In genomic region chr17:791807-792206, GRCh38 we compare ENCODE assay signal across 22 cellular contexts. TPM values are rescaled to one million over a fixed set of nuclear protein-coding genes. Genes with fewer than 3 reads are reported as not detected.
DNase-seq lines count a peak whose midpoint lies in the region; ATAC-seq and TF ChIP-seq lines count a peak whose summit lies in the region.
"Had no signal": no experiment of that assay in that cellular context is flagged by ENCODE, and none has a peak within 500 bp of the region (broad histone marks: within the 10 kb centered on the region; RNA-seq: fewer than 3 reads in every experiment).

No MANE protein-coding gene starts in this region.

- H3K4me3 ChIP-seq in HCT116 (replicated peaks in 1 of 2; ENCODE audit: low read depth in 1 of 2, low read length in 2 of 2) (no peak overlapping the region), RWPE2 (ENCODE audit: severe bottlenecking) (no peak overlapping the region), esophagus (ENCODE audit: low read depth in 1 of 2, low read length in 2 of 2) (no peak overlapping the region), neutrophil (ENCODE audit: low read depth in 1 of 2, low read length in 1 of 2) (no peak overlapping the region)
- H3K4me3 ChIP-seq: skin epidermis had no signal

- no peaks in the 10 kb centered on the region for H3K9me2 ChIP-seq in HCT116 (ENCODE audit: insufficient read depth)

- peaks cover 8 to 34% of the 10 kb centered on the region in 2 experiments; a peak in 3 of 4 replicates for H3K36me3 ChIP-seq in HCT116 (ENCODE audit: control insufficient read depth in 1 of 2, insufficient read depth in 2 of 2, low read length in 2 of 2)
- peaks cover 32% of the 10 kb centered on the region for H3K36me3 ChIP-seq in RWPE2 (ENCODE audit: low read depth)
- H3K36me3 ChIP-seq in esophagus (ENCODE audit: control insufficient read depth in 2 of 2, insufficient read depth in 2 of 2, low read length in 1 of 2), result peaks cover 5 to 17% of the 10 kb centered on the region in 2 donors
- peaks cover 38% of the 10 kb centered on the region for H3K36me3 ChIP-seq in neutrophil

- intact Hi-C loops in HCT116 (cut with micrococcal nuclease), result no loop called here

- peaks cover 27% of the 10 kb centered on the region for H3K9me3 Mint-ChIP-seq in glutamatergic neuron (ENCODE audit: unreplicated experiment)
- H3K9me3 Mint-ChIP-seq: CD8-positive, alpha-beta memory T cell; naive thymus-derived CD4-positive, alpha-beta T cell; stimulated activated naive CD8-positive, alpha-beta T cell treated with anti-CD3 and anti-CD28 coated beads, Interleukin-15, Interleukin-2, amounts not matched to agents 100 ng/mL and 50 ng/mL, for 24 hours had no signal

- peaks cover 4% of the 10 kb centered on the region for H3K36me3 Mint-ChIP-seq in glutamatergic neuron (ENCODE audit: unreplicated experiment)

- peaks cover 9% of the 10 kb centered on the region for H3K27me3 Mint-ChIP-seq in glutamatergic neuron (ENCODE audit: unreplicated experiment)
- H3K27me3 Mint-ChIP-seq: CD8-positive, alpha-beta memory T cell; naive thymus-derived CD4-positive, alpha-beta T cell; stimulated activated naive CD8-positive, alpha-beta T cell treated with anti-CD3 and anti-CD28 coated beads, Interleukin-15, Interleukin-2, amounts not matched to agents 100 ng/mL and 50 ng/mL, for 24 hours had no signal

- no peak for TF ChIP-seq CTCF in HCT116 (IDR thresholded peaks at IDR 0.05 in 2 of 3, conservative IDR thresholded peaks at IDR 0.05 in 1 of 3; ENCODE audit: borderline replicate concordance in 1 of 3, insufficient read depth in 1 of 3, low read depth in 2 of 3, low read length in 2 of 3)
- TF ChIP-seq CTCF in RWPE2 (IDR thresholded peaks at IDR 0.05; ENCODE audit: poor library complexity, severe bottlenecking), result no peak
- TF ChIP-seq CTCF in neutrophil (IDR thresholded peaks at IDR 0.05), result no peak
- no peak for TF ChIP-seq CTCF in glutamatergic neuron (IDR thresholded peaks at IDR 0.05; ENCODE audit: partially characterized antibody, unreplicated experiment)

- ATAC-seq in HCT116, result no peak
- ATAC-seq in RWPE2 (ENCODE audit: low read depth), result no peak
- ATAC-seq: left ventricle myocardium superior; naive thymus-derived CD4-positive, alpha-beta T cell; Panc1 had no signal

- no peak for DNase-seq in HCT116 (ENCODE audit: low read depth, low spot score)
- no peak for DNase-seq in RWPE2 (ENCODE audit: low spot score)
- DNase-seq in activated naive CD4-positive, alpha-beta T cell (lab: John Stamatoyannopoulos, UW), result no peak
- no peak for DNase-seq in glutamatergic neuron
- no peak for DNase-seq in cerebellum (ENCODE audit: low spot score)
- DNase-seq: activated CD4-positive, alpha-beta T cell treated with anti-CD3 and anti-CD28 coated beads, Interleukin-2, amount 50 U/mL, for 48 hours; activated CD4-positive, CD25-positive, alpha-beta regulatory T cell treated with anti-CD3 and anti-CD28 coated beads, Interleukin-2, amount 50 U/mL, for 72 hours; activated naive CD4-positive, alpha-beta T cell treated with Interleukin-2 at 50 U/mL for 16 hours; CD8-positive, alpha-beta memory T cell; cerebellar nuclear complex; left ventricle myocardium superior; naive thymus-derived CD4-positive, alpha-beta T cell; NCI-H1436 treated with DMSO at 0.1 percent for 48 hours; NCI-H2081 treated with DMSO at 0.1 percent for 48 hours; NCI-H345; SIG-M5 had no signal

- H3K27ac Mint-ChIP-seq in glutamatergic neuron (ENCODE audit: unreplicated experiment), result no peak overlapping the region
- H3K27ac Mint-ChIP-seq: stimulated activated naive CD8-positive, alpha-beta T cell treated with anti-CD3 and anti-CD28 coated beads, Interleukin-15, Interleukin-2, amounts not matched to agents 100 ng/mL and 50 ng/mL, for 24 hours had no signal

- H3K4me3 Mint-ChIP-seq in glutamatergic neuron (ENCODE audit: unreplicated experiment), result no peak overlapping the region
- H3K4me3 Mint-ChIP-seq: naive thymus-derived CD4-positive, alpha-beta T cell; stimulated activated naive CD8-positive, alpha-beta T cell treated with anti-CD3 and anti-CD28 coated beads, Interleukin-15, Interleukin-2, amounts not matched to agents 100 ng/mL and 50 ng/mL, for 24 hours had no signal

- TF ChIP-seq POLR2A in HCT116 (IDR thresholded peaks at IDR 0.05; ENCODE audit: borderline replicate concordance, extremely low read depth, insufficient read depth, insufficient read length), result no peak

- POLR2A ChIA-PET in HCT116 (lab: Charles Lee), result interaction anchor here (1.1 kb wide), 1 partner anchor 189 kb away, joined by 3 read pairs; no protein-coding TSS in a partner anchor

- H2AFZ ChIP-seq in HCT116 (ENCODE audit: low read depth, low read length, poor library complexity, severe bottlenecking), result no peak overlapping the region

- H3K9me3 ChIP-seq in HCT116 (ENCODE audit: control insufficient read depth in 1 of 2, insufficient read depth in 1 of 2, low read depth in 1 of 2, low read length in 2 of 2) (no peaks in the 10 kb centered on the region), RWPE2 (ENCODE audit: severe bottlenecking) (no peaks in the 10 kb centered on the region), esophagus (ENCODE audit: control insufficient read depth in 2 of 2, insufficient read depth in 1 of 2, low read depth in 1 of 2, low read length in 1 of 2) (no peaks in the 10 kb centered on the region), neutrophil (no peaks in the 10 kb centered on the region)
- H3K9me3 ChIP-seq: thoracic aorta had no signal

- H3K27ac ChIP-seq in HCT116 (ENCODE audit: low read depth, low read length) (no peak overlapping the region), RWPE2 (ENCODE audit: poor library complexity, severe bottlenecking) (peak overlapping the region; percentile 30), esophagus (ENCODE audit: low read depth in 2 of 2, low read length in 1 of 2) (peak overlapping the region; percentile 36 to 91), neutrophil (peak overlapping the region; percentile 52)

- WGBS in esophagus, 2 donors, result 85 to 88% methylated on average over 19 of the region's 19 CpGs

- no peak overlapping the region for H3K9ac ChIP-seq in HCT116 (ENCODE audit: low read length)

- BruUV-seq in HCT116 (replicated peaks; lab: Mats Ljungman, UMichigan), result TSS peak; percentile 19

- no peak for TF ChIP-seq RAD21 in HCT116 (IDR thresholded peaks at IDR 0.05; ENCODE audit: low read depth)

- H3K4me1 ChIP-seq in HCT116 (ENCODE audit: control insufficient read depth in 1 of 2, insufficient read depth in 2 of 2, low read length in 2 of 2) (peaks cover 0 to 11% of the 10 kb centered on the region in 2 experiments; a peak in 2 of 4 replicates), RWPE2 (ENCODE audit: insufficient read depth, poor library complexity, severe bottlenecking) (peaks cover 12% of the 10 kb centered on the region), esophagus (ENCODE audit: control insufficient read depth in 2 of 2, insufficient read depth in 2 of 2, low read length in 1 of 2) (peaks cover 0 to 9% of the 10 kb centered on the region in 2 donors), neutrophil (ENCODE audit: control insufficient read depth in 1 of 2, insufficient read depth in 1 of 2, low read depth in 1 of 2, low read length in 1 of 2) (peaks cover 9 to 12% of the 10 kb centered on the region in 2 experiments)

- H3K27me3 ChIP-seq in HCT116 (ENCODE audit: insufficient read depth, low read length) (no peaks in the 10 kb centered on the region), RWPE2 (ENCODE audit: insufficient read depth, poor library complexity, severe bottlenecking) (no peaks in the 10 kb centered on the region), esophagus (ENCODE audit: control insufficient read depth in 1 of 2, insufficient read depth in 2 of 2, low read length in 2 of 2) (no peaks in the 10 kb centered on the region), neutrophil (no peaks in the 10 kb centered on the region)

- RAD21 ChIA-PET in HCT116 (lab: Charles Lee; ENCODE audit: low non-redundant PET in 1 of 2, low total read pairs in 2 of 2, uncharacterized antibody in 2 of 2, unreplicated experiment in 2 of 2), result no interaction called here

- H3K79me2 ChIP-seq in HCT116 (ENCODE audit: insufficient read depth, low read length), result peaks cover 24% of the 10 kb centered on the region

- H4K20me1 ChIP-seq in HCT116 (ENCODE audit: insufficient read depth), result no peaks in the 10 kb centered on the region

- H3K4me2 ChIP-seq in HCT116 (ENCODE audit: low read length), result no peak overlapping the region

- CTCF ChIA-PET in HCT116 (lab: Charles Lee), result interaction anchor here (2.1 to 2.5 kb wide), 2 partner anchors 189 to 205 kb away, joined by 7 to 20 read pairs; partner anchors contain the start of gene TIMM22

- H3K4me1 Mint-ChIP-seq in glutamatergic neuron (ENCODE audit: low read depth, unreplicated experiment), result peaks cover 38% of the 10 kb centered on the region

TF ChIP-seq in HCT116, 20 proteins besides CTCF, POLR2A, EP300 and RAD21:
- TF ChIP-seq YY1 (IDR thresholded peaks at IDR 0.05; ENCODE audit: extremely low read depth, insufficient replicate concordance, low read depth, low read length), result no peak
- TF ChIP-seq ZFX (IDR thresholded peaks at IDR 0.05), result no peak

RNA-seq across cellular contexts. Expression of gene MRM3, which starts 9.7 kb away (rescaled TPM):
- total RNA-seq in HCT116 (2021; ENCODE audit: unreplicated experiment), result 32.6 TPM
- 26.2 and 26.4 TPM in 2 replicates for polyA plus RNA-seq in HCT116 (2012)
- 10 to 100 TPM in 1 of 2 donors, 1 to 10 TPM in 1; 7.6 to 14.6 TPM for polyA plus RNA-seq in esophagus
- 11.8 TPM for total RNA-seq in glutamatergic neuron (ENCODE audit: unreplicated experiment)
- total RNA-seq in cerebellum, result 14.2 TPM

RNA-seq across cellular contexts. Expression of gene GLOD4, which starts 9.7 kb away (rescaled TPM):
- total RNA-seq in HCT116 (2021; ENCODE audit: unreplicated experiment) (80.7 TPM), glutamatergic neuron (ENCODE audit: unreplicated experiment) (80.1 TPM), cerebellum (38.2 TPM)
- polyA plus RNA-seq in HCT116 (2012), result 70.6 and 83.4 TPM in 2 replicates
- polyA plus RNA-seq in esophagus, result 10 to 100 TPM; 20.8 to 34.3 TPM

RNA-seq across cellular contexts. Expression of gene GEMIN4, which starts 39.7 kb away (rescaled TPM):
- total RNA-seq in HCT116 (2021; ENCODE audit: unreplicated experiment), result 53.2 TPM
- polyA plus RNA-seq in HCT116 (2012), result 28.6 and 31.0 TPM in 2 replicates
- polyA plus RNA-seq in esophagus, result 10 to 100 TPM in 1 of 2 donors, 1 to 10 TPM in 1; 7.0 to 12.8 TPM
- total RNA-seq in glutamatergic neuron (ENCODE audit: unreplicated experiment), result 19.9 TPM
- 10.5 TPM for total RNA-seq in cerebellum

RNA-seq across cellular contexts. Expression of gene TLCD3A, which starts 59.4 kb away (rescaled TPM):
- 26.0 TPM for total RNA-seq in HCT116 (2021; ENCODE audit: unreplicated experiment)
- 25.2 and 28.6 TPM in 2 replicates for polyA plus RNA-seq in HCT116 (2012)
- 10 to 100 TPM; 11.0 to 18.9 TPM for polyA plus RNA-seq in esophagus
- 9.4 TPM for total RNA-seq in glutamatergic neuron (ENCODE audit: unreplicated experiment)
- 16.2 TPM for total RNA-seq in cerebellum
